In the genomic region with DNA sequence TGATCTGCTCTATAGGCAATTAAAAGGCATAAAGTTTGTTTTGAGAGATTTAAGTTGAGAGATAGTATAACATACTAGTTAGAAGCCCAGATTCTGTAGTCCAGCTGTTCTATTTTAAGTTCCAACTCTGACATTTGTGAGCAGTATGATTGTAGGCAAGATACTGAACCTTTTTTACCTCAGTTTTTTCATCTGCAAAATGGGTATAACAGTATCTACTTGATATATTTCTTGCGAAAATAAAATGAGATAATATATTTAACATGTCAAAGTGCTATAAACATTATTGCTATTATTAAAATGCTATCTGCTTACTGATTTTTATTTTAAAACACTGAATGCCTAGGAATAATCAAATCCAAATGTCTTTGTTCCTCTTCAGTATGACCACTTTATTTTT, we compare ENCODE assay signal across 38 cellular contexts. TPM values are rescaled to one million over a fixed set of nuclear protein-coding genes. Genes with fewer than 3 reads are reported as not detected.
"Had no signal": no experiment of that assay in that cellular context is flagged by ENCODE, and none has a peak within 500 bp of the region (broad histone marks: within the 10 kb centered on the region; RNA-seq: fewer than 3 reads in every experiment).

No MANE protein-coding gene starts in this region.

- H3K27me3 ChIP-seq: MG63 had no signal

- DNase-seq: Karpas-422, Kasumi-1, MG63, MM.1S, MV-4-11, NCI-H1048, NCI-H1092, NCI-H1092 treated with DMSO at 0.1 percent for 48 hours, NCI-H1105, NCI-H1105 treated with DMSO at 0.1 percent for 48 hours, NCI-H1417, NCI-H1417 treated with DMSO at 0.1 percent for 48 hours, NCI-H1436 treated with DMSO at 0.1 percent for 48 hours, NCI-H146, NCI-H1694, NCI-H1694 treated with DMSO at 0.1 percent for 48 hours, NCI-H187, NCI-H187 treated with DMSO at 0.1 percent for 48 hours, NCI-H1930, NCI-H2029, NCI-H2029 treated with DMSO at 0.1 percent for 48 hours, NCI-H2081, NCI-H2081 treated with DMSO at 0.1 percent for 48 hours, NCI-H2107, NCI-H2171, NCI-H2171 treated with DMSO at 0.1 percent for 48 hours, NCI-H2227 treated with DMSO at 0.1 percent for 48 hours, NCI-H226, NCI-H345, NCI-H446, NCI-H446 treated with DMSO at 0.1 percent for 48 hours, NCI-H510A, NCI-H510A treated with DMSO at 0.1 percent for 48 hours, NCI-H524 had no signal

- H3K9me3 ChIP-seq: MG63 had no signal

- H3K4me3 ChIP-seq: MG63 had no signal

- H3K36me3 ChIP-seq: MG63 had no signal

RNA-seq across cellular contexts. Expression of a gene that starts 19.2 kb away (rescaled TPM):
- total RNA-seq: LHCN-M2, M059J, MCF 10A, NCI-H460 had no signal
